In the genomic region with DNA sequence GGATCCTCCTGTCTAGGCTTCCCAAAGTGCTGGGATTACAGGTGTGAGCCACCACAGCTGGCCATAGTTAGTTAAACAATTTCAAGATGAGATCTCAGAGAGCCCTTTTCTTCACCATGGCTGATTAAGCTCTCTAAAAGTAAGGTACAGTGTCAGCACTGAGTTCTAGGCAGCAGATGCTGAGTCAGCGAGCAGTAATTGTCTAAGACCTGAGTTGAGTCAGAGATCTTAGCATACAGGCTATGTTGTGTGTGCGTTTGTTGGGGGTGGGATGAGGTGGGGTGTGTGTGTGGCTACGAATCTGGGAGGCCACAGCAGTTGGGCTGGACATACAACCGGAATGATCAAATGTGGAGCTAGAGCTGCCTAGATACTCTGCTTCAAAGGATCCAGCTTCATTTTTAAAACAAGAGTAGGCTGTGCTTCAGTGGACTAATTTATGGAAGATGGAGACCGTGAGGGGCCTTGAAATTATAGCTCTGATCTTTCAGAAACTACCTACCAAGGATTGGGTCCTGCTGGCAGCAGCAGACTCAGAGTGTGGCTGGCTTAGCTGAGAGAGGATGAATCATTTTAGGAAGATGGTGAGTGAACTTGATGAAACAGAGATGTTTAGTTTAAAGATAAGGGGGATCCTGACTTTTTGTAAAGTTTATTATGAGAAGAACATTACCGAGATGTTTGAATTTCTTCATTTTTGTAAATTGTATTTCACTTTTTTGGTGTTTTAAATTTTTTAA, we compare ENCODE assay signal across 13 cellular contexts. TPM values are rescaled to one million over a fixed set of nuclear protein-coding genes. Genes with fewer than 3 reads are reported as not detected.
DNase-seq lines count a peak whose midpoint lies in the region; ATAC-seq and TF ChIP-seq lines count a peak whose summit lies in the region.
"Had no signal": no experiment of that assay in that cellular context is flagged by ENCODE, and none has a peak within 500 bp of the region (broad histone marks: within the 10 kb centered on the region; RNA-seq: fewer than 3 reads in every experiment).

No MANE protein-coding gene starts in this region.

- no peak for TF ChIP-seq EP300 in gastroesophageal sphincter (IDR thresholded peaks at IDR 0.05)

- H3K4me1 ChIP-seq in gastroesophageal sphincter, result no peaks in the 10 kb centered on the region

- H3K4me3 Mint-ChIP-seq in T-helper 17 cell, result no peak overlapping the region
- H3K4me3 Mint-ChIP-seq: GM23338, WTC11 had no signal

- H3K4me1 Mint-ChIP-seq in T-helper 17 cell, result peaks cover 26% of the 10 kb centered on the region
- H3K4me1 Mint-ChIP-seq: GM23338, WTC11 had no signal

- TF ChIP-seq POLR2A in gastroesophageal sphincter (IDR thresholded peaks at IDR 0.05), result no peak

- DNase-seq in AG20443 (ENCODE audit: low spot score), result peak; percentile 17
- DNase-seq in T-helper 17 cell, result no peak
- DNase-seq in ecto neural progenitor cell (ENCODE audit: low spot score), result no peak
- no peak for DNase-seq in NCI-H2196 treated with DMSO at 0.1 percent for 48 hours (lab: John Stamatoyannopoulos, UW; ENCODE audit: unreplicated experiment)
- DNase-seq: naive B cell, NCI-H226, small intestine had no signal

- H3K27me3 Mint-ChIP-seq in T-helper 17 cell, result no peaks in the 10 kb centered on the region
- H3K27me3 Mint-ChIP-seq: naive B cell had no signal

- H3K36me3 Mint-ChIP-seq in T-helper 17 cell (ENCODE audit: low read depth), result peaks cover 6% of the 10 kb centered on the region
- H3K36me3 Mint-ChIP-seq: naive B cell, WTC11 had no signal

- H3K9me3 ChIP-seq in T-helper 17 cell (ENCODE audit: control insufficient read depth, low read length, poor library complexity, severe bottlenecking) (no peaks in the 10 kb centered on the region), gastroesophageal sphincter (no peaks in the 10 kb centered on the region)

- H3K36me3 ChIP-seq in gastroesophageal sphincter, result no peaks in the 10 kb centered on the region

- ATAC-seq in GM21515 (IDR thresholded peaks at IDR 0.05; ENCODE audit: unreplicated experiment), result peak; percentile 13
- ATAC-seq in T-helper 17 cell, result no peak
- ATAC-seq in esophagus mucosa, result peak; percentile 86
- no peak for ATAC-seq in gastroesophageal sphincter
- ATAC-seq in HG03095 (IDR thresholded peaks at IDR 0.05; ENCODE audit: unreplicated experiment), result no peak
- ATAC-seq: GM23338, WTC11 had no signal

- no peak overlapping the region for H3K27ac ChIP-seq in gastroesophageal sphincter

- H3K27ac Mint-ChIP-seq in T-helper 17 cell, result peak overlapping the region; percentile 85
- H3K27ac Mint-ChIP-seq: GM23338, WTC11 had no signal

- H3K4me3 ChIP-seq in gastroesophageal sphincter, result no peak overlapping the region
- H3K4me3 ChIP-seq: GM23338 had no signal

- WGBS in gastroesophageal sphincter (ENCODE audit: low coverage in 1 of 2), 2 donors, result 84 to 94% methylated on average over 5 of the region's 6 CpGs

- no peak for TF ChIP-seq CTCF in gastroesophageal sphincter (IDR thresholded peaks at IDR 0.05)

- H3K27me3 ChIP-seq in gastroesophageal sphincter, result no peaks in the 10 kb centered on the region

RNA-seq across cellular contexts. Expression of a gene that starts 17.5 kb away (rescaled TPM):
- 100 to 1,000 TPM; 104 to 193 TPM for total RNA-seq in T-helper 17 cell
- 199 TPM for total RNA-seq in esophagus mucosa
- total RNA-seq in gastroesophageal sphincter, result 10 to 100 TPM; 76.6 to 80.2 (median 79.0) TPM

Comparison
In these comparisons a context has a peak if more than half of its experiments do, and no peak if none do; other contexts are left out.
1. ATAC-seq: peak in GM21515 (single experiment) and esophagus mucosa (single experiment); none in T-helper 17 cell (single experiment), gastroesophageal sphincter (single experiment) and HG03095 (single experiment).